ENCODE assay signal across 8 cellular contexts in the genomic region with DNA sequence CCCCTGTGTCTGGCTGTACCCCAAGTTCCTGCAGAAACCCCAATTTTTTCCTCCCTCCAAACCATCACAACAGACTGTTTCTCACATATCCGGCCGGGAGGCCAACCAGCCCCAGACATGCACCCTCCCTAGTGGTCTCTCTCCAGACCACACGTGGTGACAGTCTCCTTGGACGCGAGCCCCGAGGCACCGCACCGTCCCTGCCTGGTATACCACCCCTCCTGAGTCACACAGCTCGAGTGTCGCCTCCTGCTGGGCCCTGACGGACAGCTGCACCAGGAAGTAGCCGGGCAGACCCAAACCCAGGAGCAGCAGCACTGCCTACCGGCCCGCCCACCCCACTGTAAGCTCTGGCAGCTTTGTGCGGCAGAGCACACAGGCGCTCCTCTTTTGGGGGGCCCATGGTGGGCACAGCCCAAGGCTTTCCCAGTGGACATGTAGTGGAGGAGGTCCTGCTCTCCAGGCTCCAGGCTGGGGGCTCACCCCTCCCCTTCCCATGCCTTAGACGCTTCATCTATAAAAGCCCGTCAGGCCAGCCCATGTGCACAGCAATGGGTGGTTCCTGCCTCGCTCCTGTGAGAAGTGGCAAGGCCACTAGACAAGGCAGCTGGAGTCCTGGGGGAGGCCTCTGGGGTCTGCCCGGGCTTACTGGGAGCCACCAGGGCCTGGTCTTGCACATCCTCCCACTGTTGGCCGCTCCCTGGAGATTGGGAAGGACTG.
A peak's percentile ranks its signal among the peaks of the same experiment; 100 is the strongest.
DNase-seq lines count a peak whose midpoint lies in the region; ATAC-seq and TF ChIP-seq lines count a peak whose summit lies in the region.

No MANE protein-coding gene starts in this region.

- in situ Hi-C loops in G401 (cut with HindIII; ENCODE audit: low sequenced_read_pairs) = no loop called here

- H3K9ac ChIP-seq in skeletal muscle satellite cell (ENCODE audit: low read depth, low read length) = peak overlapping the region; percentile 43

- H3K27me3 ChIP-seq in left ventricle myocardium inferior (ENCODE audit: low read depth) (no peaks in the 10 kb centered on the region), skeletal muscle satellite cell (ENCODE audit: control insufficient read depth, insufficient read depth, low read length) (no peaks in the 10 kb centered on the region)

- no peak overlapping the region for H3K4me3 Mint-ChIP-seq in activated CD8-positive, alpha-beta T cell treated with anti-CD3 and anti-CD28 coated beads, Interleukin-2, amount 10 ng/mL, durations not matched to agents 7 days and 5 days

- no peak for TF ChIP-seq CTCF in C4-2B (conservative IDR thresholded peaks at IDR 0.05)
- peak; percentile 19 for TF ChIP-seq CTCF in left ventricle myocardium inferior (IDR thresholded peaks at IDR 0.05; ENCODE audit: borderline replicate concordance)

- H3K4me1 Mint-ChIP-seq in activated CD8-positive, alpha-beta T cell treated with anti-CD3 and anti-CD28 coated beads, Interleukin-2, amount 10 ng/mL, durations not matched to agents 7 days and 5 days (ENCODE audit: low read depth) = peaks cover 41% of the 10 kb centered on the region

- peak overlapping the region; percentile 18 for H3K27ac Mint-ChIP-seq in activated CD8-positive, alpha-beta T cell treated with anti-CD3 and anti-CD28 coated beads, Interleukin-2, amount 10 ng/mL, durations not matched to agents 7 days and 5 days

- peak overlapping the region; percentile 67 for H3K27ac ChIP-seq in C4-2B
- peak overlapping the region; percentile 98 for H3K27ac ChIP-seq in left ventricle myocardium inferior (replicated peaks)

- CTCF ChIA-PET in HEK293T (lab: Yijun Ruan, JAX) = no interaction called here
- CTCF ChIA-PET in activated CD8-positive, alpha-beta T cell treated with anti-CD3 and anti-CD28 coated beads, Interleukin-2, amount 10 ng/mL, durations not matched to agents 7 days and 5 days (lab: Charles Lee) = no interaction called here

- H3K9me3 ChIP-seq in left ventricle myocardium inferior (replicated peaks) (no peaks in the 10 kb centered on the region), skeletal muscle satellite cell (replicated peaks; ENCODE audit: low read length) (no peaks in the 10 kb centered on the region)

- no peak for ATAC-seq in activated CD8-positive, alpha-beta T cell treated with anti-CD3 and anti-CD28 coated beads, Interleukin-2, amount 10 ng/mL, durations not matched to agents 7 days and 5 days

- H3K36me3 ChIP-seq in left ventricle myocardium inferior (peaks cover 18% of the 10 kb centered on the region), skeletal muscle satellite cell (ENCODE audit: insufficient read depth, low read length) (peaks cover 30% of the 10 kb centered on the region)

- peaks cover 11% of the 10 kb centered on the region for H3K36me3 Mint-ChIP-seq in activated CD8-positive, alpha-beta T cell treated with anti-CD3 and anti-CD28 coated beads, Interleukin-2, amount 10 ng/mL, durations not matched to agents 7 days and 5 days (ENCODE audit: low read depth)

- H3K4me3 ChIP-seq in left ventricle myocardium inferior (no peak overlapping the region), skeletal muscle satellite cell (ENCODE audit: low read length) (no peak overlapping the region)

- no peaks in the 10 kb centered on the region for H3K9me3 Mint-ChIP-seq in activated CD8-positive, alpha-beta T cell treated with anti-CD3 and anti-CD28 coated beads, Interleukin-2, amount 10 ng/mL, durations not matched to agents 7 days and 5 days (ENCODE audit: insufficient read depth)

- intact Hi-C loops in left ventricle myocardium inferior (cut with micrococcal nuclease) = no loop called here

- DNase-seq in HEK293T (ENCODE audit: extremely low spot score) = peak; percentile 29
- DNase-seq in activated CD8-positive, alpha-beta T cell treated with anti-CD3 and anti-CD28 coated beads, Interleukin-2, amount 10 ng/mL, durations not matched to agents 7 days and 5 days = peak; percentile 35
- DNase-seq in left ventricle myocardium inferior = no peak
- DNase-seq in G401 (ENCODE audit: low spot score) = no peak
- DNase-seq in GM19240 (ENCODE audit: insufficient read length, low spot score) = no peak
- no peak for DNase-seq in stimulated activated CD4-positive, alpha-beta T cell treated with anti-CD3 and anti-CD28 coated beads, Interleukin-2, amount 100 ng/mL, for 48 hours

- peaks cover 98% of the 10 kb centered on the region for H3K4me1 ChIP-seq in left ventricle myocardium inferior
- peaks cover 56% of the 10 kb centered on the region for H3K4me1 ChIP-seq in skeletal muscle satellite cell (ENCODE audit: control insufficient read depth, insufficient read depth, low read length)

- peak overlapping the region; percentile 15 for H3K4me2 ChIP-seq in skeletal muscle satellite cell (ENCODE audit: low read length)

- H3K27me3 Mint-ChIP-seq in activated CD8-positive, alpha-beta T cell treated with anti-CD3 and anti-CD28 coated beads, Interleukin-2, amount 10 ng/mL, durations not matched to agents 7 days and 5 days (ENCODE audit: low read depth) = no peaks in the 10 kb centered on the region

- POLR2A ChIA-PET in HEK293T (lab: Yijun Ruan, JAX) = no interaction called here
- POLR2A ChIA-PET in activated CD8-positive, alpha-beta T cell treated with anti-CD3 and anti-CD28 coated beads, Interleukin-2, amount 10 ng/mL, durations not matched to agents 7 days and 5 days (lab: Charles Lee) = no interaction called here

TF ChIP-seq in HEK293T, 16 proteins besides CTCF, POLR2A, EP300 and RAD21:
- TF ChIP-seq ZNF384 (IDR thresholded peaks at IDR 0.05) (no peak), ELF4 (IDR thresholded peaks at IDR 0.05) (0 out of 2 replicates have a peak, but pooled peaks have one; percentile 8), TARDBP (IDR thresholded peaks at IDR 0.05) (no peak), L3MBTL2 (conservative IDR thresholded peaks at IDR 0.05) (no peak)
- TF ChIP-seq, protein P1, sequence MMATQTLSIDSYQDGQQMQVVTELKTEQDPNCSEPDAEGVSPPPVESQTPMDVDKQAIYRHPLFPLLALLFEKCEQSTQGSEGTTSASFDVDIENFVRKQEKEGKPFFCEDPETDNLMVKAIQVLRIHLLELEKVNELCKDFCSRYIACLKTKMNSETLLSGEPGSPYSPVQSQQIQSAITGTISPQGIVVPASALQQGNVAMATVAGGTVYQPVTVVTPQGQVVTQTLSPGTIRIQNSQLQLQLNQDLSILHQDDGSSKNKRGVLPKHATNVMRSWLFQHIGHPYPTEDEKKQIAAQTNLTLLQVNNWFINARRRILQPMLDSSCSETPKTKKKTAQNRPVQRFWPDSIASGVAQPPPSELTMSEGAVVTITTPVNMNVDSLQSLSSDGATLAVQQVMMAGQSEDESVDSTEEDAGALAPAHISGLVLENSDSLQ (IDR thresholded peaks at IDR 0.05) = peak; percentile 85

Comparison
In these comparisons a context has a peak if more than half of its experiments do, and no peak if none do; other contexts are left out.
1. DNase-seq: peak in HEK293T (single experiment) and activated CD8-positive, alpha-beta T cell treated with anti-CD3 and anti-CD28 coated beads, Interleukin-2, amount 10 ng/mL, durations not matched to agents 7 days and 5 days (single experiment); none in left ventricle myocardium inferior (single experiment), G401 (single experiment), GM19240 (single experiment) and stimulated activated CD4-positive, alpha-beta T cell treated with anti-CD3 and anti-CD28 coated beads, Interleukin-2, amount 100 ng/mL, for 48 hours (0 of 2).